In the genomic region with DNA sequence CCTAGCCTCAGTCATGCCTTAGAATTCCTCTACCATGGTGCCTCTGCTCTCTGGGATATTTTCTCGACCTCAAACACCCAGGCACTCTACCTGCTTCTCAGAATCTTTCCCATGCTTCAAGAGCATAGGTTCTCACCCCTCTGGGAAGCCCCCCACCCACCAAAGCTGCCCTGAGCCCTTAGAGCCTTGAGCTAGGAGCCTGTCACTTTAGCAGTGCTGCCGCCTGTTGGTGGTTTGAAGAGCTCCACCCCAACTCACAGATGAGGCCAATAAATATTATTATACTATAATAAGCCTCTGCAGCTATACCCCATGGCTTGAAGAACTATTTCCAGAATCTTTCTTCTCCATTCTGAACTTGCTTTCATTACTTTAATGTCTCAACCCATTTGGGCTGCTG, we compare ENCODE assay signal across 8 cellular contexts.
A peak's percentile ranks its signal among the peaks of the same experiment; 100 is the strongest.
DNase-seq lines count a peak whose midpoint lies in the region; ATAC-seq and TF ChIP-seq lines count a peak whose summit lies in the region.

No MANE protein-coding gene starts in this region.

- H3K27ac ChIP-seq in 22Rv1 (no peak overlapping the region), stomach (peak overlapping the region in 1 of 5 donors; percentile 82)

- peak; percentile 67 for TF ChIP-seq CTCF in 22Rv1 (IDR thresholded peaks at IDR 0.05)
- TF ChIP-seq CTCF in GM12872 (IDR thresholded peaks at IDR 0.05; ENCODE audit: insufficient read depth, low read depth, low read length) = peak; percentile 47; the same call in 1 of the 3 replicates
- TF ChIP-seq CTCF in fibroblast of villous mesenchyme (IDR thresholded peaks at IDR 0.05; ENCODE audit: insufficient read depth, low read depth, low read length) = peak; percentile 50
- no peak for TF ChIP-seq CTCF in stomach (IDR thresholded peaks at IDR 0.05)

- H3K27me3 ChIP-seq in stomach (peaks cover 0 to 25% (median 0%) of the 10 kb centered on the region in 3 donors), MG63 (no peaks in the 10 kb centered on the region)

- DNase-seq in fibroblast of villous mesenchyme (ENCODE audit: low read depth) (peak; percentile 11), stomach (no peak), MG63 (no peak), Ammon's horn (ENCODE audit: low spot score) (no peak)

- 36 to 80% (median 63%) methylated on average over 2 of the region's 2 CpGs for WGBS in stomach, 5 donors

- peaks cover 4 to 48% (median 19%) of the 10 kb centered on the region in 4 donors for H3K4me1 ChIP-seq in stomach

- H3K4me3 ChIP-seq in fibroblast of villous mesenchyme (ENCODE audit: low read depth, low read length) = no peak overlapping the region
- no peak overlapping the region for H3K4me3 ChIP-seq in stomach
- H3K4me3 ChIP-seq in MG63 = no peak overlapping the region

- H3K36me3 ChIP-seq in stomach (no peaks in the 10 kb centered on the region), MG63 (no peaks in the 10 kb centered on the region)

- intact Hi-C loops in stomach (cut with DNase I; ENCODE audit: low total_unique reads) = loop anchor here (5.0 kb wide), 1 partner anchor 105 kb away; no protein-coding TSS in a partner anchor

- no peak for TF ChIP-seq POLR2A in stomach (IDR thresholded peaks at IDR 0.05)

- no peak for TF ChIP-seq EP300 in stomach (IDR thresholded peaks at IDR 0.05)

- H3K9me3 ChIP-seq in stomach (no peaks in the 10 kb centered on the region), MG63 (no peaks in the 10 kb centered on the region)

- ATAC-seq in SK-N-SH treated with all-trans-retinoic acid at 6 μM for 48 hours (0 out of 3 replicates have a peak, but pooled peaks have one; percentile 25), GM18502 (IDR thresholded peaks at IDR 0.05; ENCODE audit: poor library complexity, unreplicated experiment) (no peak)

TF ChIP-seq in SK-N-SH treated with all-trans-retinoic acid at 6 μM for 48 hours, 23 proteins besides CTCF, POLR2A, EP300 and RAD21:
- TF ChIP-seq ISL1 (CRISPR knock-in tag; IDR thresholded peaks at IDR 0.05) (no peak), ZC3H10 (CRISPR knock-in tag; IDR thresholded peaks at IDR 0.05) (no peak), RARB (CRISPR knock-in tag; IDR thresholded peaks at IDR 0.05) (no peak), TOX (CRISPR knock-in tag; IDR thresholded peaks at IDR 0.05; ENCODE audit: borderline replicate concordance) (no peak), ZNF70 (CRISPR knock-in tag; IDR thresholded peaks at IDR 0.05) (no peak)
- TF ChIP-seq, protein P1, sequence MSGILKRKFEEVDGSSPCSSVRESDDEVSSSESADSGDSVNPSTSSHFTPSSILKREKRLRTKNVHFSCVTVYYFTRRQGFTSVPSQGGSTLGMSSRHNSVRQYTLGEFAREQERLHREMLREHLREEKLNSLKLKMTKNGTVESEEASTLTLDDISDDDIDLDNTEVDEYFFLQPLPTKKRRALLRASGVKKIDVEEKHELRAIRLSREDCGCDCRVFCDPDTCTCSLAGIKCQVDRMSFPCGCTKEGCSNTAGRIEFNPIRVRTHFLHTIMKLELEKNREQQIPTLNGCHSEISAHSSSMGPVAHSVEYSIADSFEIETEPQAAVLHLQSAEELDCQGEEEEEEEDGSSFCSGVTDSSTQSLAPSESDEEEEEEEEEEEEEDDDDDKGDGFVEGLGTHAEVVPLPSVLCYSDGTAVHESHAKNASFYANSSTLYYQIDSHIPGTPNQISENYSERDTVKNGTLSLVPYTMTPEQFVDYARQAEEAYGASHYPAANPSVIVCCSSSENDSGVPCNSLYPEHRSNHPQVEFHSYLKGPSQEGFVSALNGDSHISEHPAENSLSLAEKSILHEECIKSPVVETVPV (CRISPR knock-in tag; IDR thresholded peaks at IDR 0.05) = no peak

Comparison
In these comparisons a context has a peak if more than half of its experiments do, and no peak if none do; other contexts are left out.
1. CTCF ChIP-seq: peak in 22Rv1 (single experiment), GM12872 (single experiment) and fibroblast of villous mesenchyme (single experiment); none in stomach (0 of 7).